ENCODE assay signal across 1 cellular context in genomic region chr7:25105911-25106310, GRCh38.
A peak's percentile ranks its signal among the peaks of the same experiment; 100 is the strongest.
TF ChIP-seq lines count a peak whose summit lies in the region.

No MANE protein-coding gene starts in this region.

TF ChIP-seq in K562, 482 proteins besides CTCF, POLR2A, EP300 and RAD21 (continued from another document):
- TF ChIP-seq, protein P1, sequence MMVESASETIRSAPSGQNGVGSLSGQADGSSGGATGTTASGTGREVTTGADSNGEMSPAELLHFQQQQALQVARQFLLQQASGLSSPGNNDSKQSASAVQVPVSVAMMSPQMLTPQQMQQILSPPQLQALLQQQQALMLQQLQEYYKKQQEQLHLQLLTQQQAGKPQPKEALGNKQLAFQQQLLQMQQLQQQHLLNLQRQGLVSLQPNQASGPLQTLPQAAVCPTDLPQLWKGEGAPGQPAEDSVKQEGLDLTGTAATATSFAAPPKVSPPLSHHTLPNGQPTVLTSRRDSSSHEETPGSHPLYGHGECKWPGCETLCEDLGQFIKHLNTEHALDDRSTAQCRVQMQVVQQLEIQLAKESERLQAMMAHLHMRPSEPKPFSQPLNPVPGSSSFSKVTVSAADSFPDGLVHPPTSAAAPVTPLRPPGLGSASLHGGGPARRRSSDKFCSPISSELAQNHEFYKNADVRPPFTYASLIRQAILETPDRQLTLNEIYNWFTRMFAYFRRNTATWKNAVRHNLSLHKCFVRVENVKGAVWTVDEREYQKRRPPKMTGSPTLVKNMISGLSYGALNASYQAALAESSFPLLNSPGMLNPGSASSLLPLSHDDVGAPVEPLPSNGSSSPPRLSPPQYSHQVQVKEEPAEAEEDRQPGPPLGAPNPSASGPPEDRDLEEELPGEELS (CRISPR knock-in tag; IDR thresholded peaks at IDR 0.05; ENCODE audit: borderline replicate concordance) = no peak
- TF ChIP-seq NFIX (CRISPR knock-in tag; IDR thresholded peaks at IDR 0.05; ENCODE audit: low read depth) = no peak
- TF ChIP-seq ETV1 (tag; conservative IDR thresholded peaks at IDR 0.05; ENCODE audit: low read depth) = no peak
- TF ChIP-seq NCOR1 (IDR thresholded peaks at IDR 0.05) = 0 out of 2 replicates have a peak, but pooled peaks have one; percentile 11
- TF ChIP-seq TCF3 (CRISPR knock-in tag; IDR thresholded peaks at IDR 0.05) = 0 out of 2 replicates have a peak, but pooled peaks have one; percentile 12
- TF ChIP-seq ZNF316 (IDR thresholded peaks at IDR 0.05) = peak; percentile 63
- no peak for TF ChIP-seq RCOR1 (IDR thresholded peaks at IDR 0.05; ENCODE audit: borderline replicate concordance in 1 of 2, low read depth in 2 of 2, low read length in 2 of 2)
- TF ChIP-seq TSC22D4 (tag; IDR thresholded peaks at IDR 0.05) = no peak
- TF ChIP-seq, protein P2, sequence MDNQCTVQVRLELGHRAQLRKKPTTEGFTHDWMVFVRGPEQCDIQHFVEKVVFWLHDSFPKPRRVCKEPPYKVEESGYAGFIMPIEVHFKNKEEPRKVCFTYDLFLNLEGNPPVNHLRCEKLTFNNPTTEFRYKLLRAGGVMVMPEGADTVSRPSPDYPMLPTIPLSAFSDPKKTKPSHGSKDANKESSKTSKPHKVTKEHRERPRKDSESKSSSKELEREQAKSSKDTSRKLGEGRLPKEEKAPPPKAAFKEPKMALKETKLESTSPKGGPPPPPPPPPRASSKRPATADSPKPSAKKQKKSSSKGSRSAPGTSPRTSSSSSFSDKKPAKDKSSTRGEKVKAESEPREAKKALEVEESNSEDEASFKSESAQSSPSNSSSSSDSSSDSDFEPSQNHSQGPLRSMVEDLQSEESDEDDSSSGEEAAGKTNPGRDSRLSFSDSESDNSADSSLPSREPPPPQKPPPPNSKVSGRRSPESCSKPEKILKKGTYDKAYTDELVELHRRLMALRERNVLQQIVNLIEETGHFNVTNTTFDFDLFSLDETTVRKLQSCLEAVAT (IDR thresholded peaks at IDR 0.05) = no peak
- peak; percentile 47; the same call in 1 of the 2 replicates for TF ChIP-seq CBFA2T3 (IDR thresholded peaks at IDR 0.05)
- TF ChIP-seq TRIM24 (IDR thresholded peaks at IDR 0.05) = peak in 1 of 2 experiments; percentile 27; a peak in 1 of 4 replicates
